ENCODE assay signal across 19 cellular contexts in the genomic region with DNA sequence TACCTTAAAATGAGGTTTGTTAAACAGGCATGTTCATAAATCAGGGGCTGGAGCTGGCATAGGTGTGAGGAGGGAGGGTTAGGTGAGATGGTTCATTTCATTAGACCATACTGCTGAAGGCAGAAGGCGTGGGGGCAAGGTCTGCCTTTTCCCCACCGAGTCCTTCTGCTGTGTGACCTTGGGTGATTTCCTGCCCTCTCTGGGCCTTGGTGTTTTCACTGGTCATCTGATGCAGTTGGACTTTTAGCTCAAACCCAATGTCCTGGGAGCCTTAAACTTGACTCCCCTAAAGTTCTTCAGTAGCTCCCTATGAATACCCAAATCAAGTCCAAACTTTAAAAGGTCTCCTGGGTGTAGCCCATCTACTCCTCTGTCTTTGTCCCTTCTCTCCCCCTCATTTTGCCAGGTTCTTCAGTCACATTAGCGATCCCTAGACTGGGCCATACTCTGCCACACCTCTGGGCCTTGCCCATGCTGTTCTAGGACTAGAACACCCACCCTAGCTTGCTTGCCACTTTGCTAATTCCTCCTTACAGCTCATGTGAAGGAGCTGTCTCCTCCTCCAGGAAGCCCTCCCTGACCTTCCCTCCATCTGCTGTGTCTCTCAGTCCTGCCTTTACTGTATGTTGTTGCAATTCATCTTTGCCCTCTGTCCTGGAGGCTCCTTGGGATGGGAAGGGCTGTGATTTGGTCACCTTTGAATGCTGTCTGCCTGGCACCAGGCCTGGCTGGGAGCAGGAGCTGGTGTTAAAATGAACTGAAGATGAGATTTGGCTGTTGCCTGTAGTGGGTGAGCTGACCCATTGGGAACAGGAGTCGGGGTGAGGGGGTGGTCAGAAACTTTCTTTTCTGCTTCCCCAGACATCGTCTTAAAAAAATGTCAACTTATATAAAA.
A peak's percentile ranks its signal among the peaks of the same experiment; 100 is the strongest.
DNase-seq lines count a peak whose midpoint lies in the region; ATAC-seq, FAIRE-seq and TF ChIP-seq lines count a peak whose summit lies in the region.
"Had no signal": no experiment of that assay in that cellular context is flagged by ENCODE, and none has a peak within 500 bp of the region (broad histone marks: within the 10 kb centered on the region; RNA-seq: fewer than 3 reads in every experiment).

No MANE protein-coding gene starts in this region.

- no peaks in the 10 kb centered on the region for H3K79me2 ChIP-seq in mesendoderm (ENCODE audit: control insufficient read depth, insufficient read depth, low read length)

- H3K56ac ChIP-seq in mesendoderm (ENCODE audit: low read length), result peak overlapping the region; percentile 17

- no peak overlapping the region for H2BK120ac ChIP-seq in mesendoderm (ENCODE audit: low read depth, low read length)

- no peak overlapping the region for H2BK5ac ChIP-seq in mesendoderm (ENCODE audit: low read length)

- H3K4me1 ChIP-seq in A549 (no peaks in the 10 kb centered on the region), mesendoderm (ENCODE audit: control insufficient read depth, low read depth, low read length) (peaks cover 16% of the 10 kb centered on the region), suprapubic skin (peaks cover 15% of the 10 kb centered on the region)

- H3K18ac ChIP-seq in mesendoderm (ENCODE audit: low read length), result no peak overlapping the region

- no peaks in the 10 kb centered on the region for H3K27me3 ChIP-seq in WERI-Rb-1 (ENCODE audit: insufficient read depth, low read depth, severe bottlenecking)
- no peaks in the 10 kb centered on the region for H3K27me3 ChIP-seq in mesendoderm (ENCODE audit: insufficient read depth, low read length, poor library complexity)
- no peaks in the 10 kb centered on the region for H3K27me3 ChIP-seq in suprapubic skin

- H3K27ac ChIP-seq in A549 (no peak overlapping the region), WERI-Rb-1 (no peak overlapping the region), mesendoderm (ENCODE audit: low read depth, low read length) (no peak overlapping the region), suprapubic skin (no peak overlapping the region)
- H3K27ac ChIP-seq: HL-60 had no signal

- H3K4me3 ChIP-seq in A549 (no peak overlapping the region), WERI-Rb-1 (ENCODE audit: low read depth, low read length) (no peak overlapping the region), mesendoderm (ENCODE audit: low read length) (no peak overlapping the region), suprapubic skin (no peak overlapping the region)
- H3K4me3 ChIP-seq: HAP-1 had no signal

- H3K23ac ChIP-seq in mesendoderm (ENCODE audit: low read length), result no peak overlapping the region

- TF ChIP-seq EP300 in A549 (IDR thresholded peaks at IDR 0.05) (no peak), suprapubic skin (IDR thresholded peaks at IDR 0.05) (no peak)

- DNase-seq in A549 (ENCODE audit: low read depth in 1 of 2, low spot score in 1 of 2), result no peak
- peak; percentile 3 for DNase-seq in WERI-Rb-1
- no peak for DNase-seq in mesendoderm
- DNase-seq in suprapubic skin (ENCODE audit: low spot score in 2 of 2), result peak; percentile 15 to 56
- DNase-seq in effector CD4-positive, alpha-beta T cell, result no peak
- DNase-seq in NK-92 (lab: John Stamatoyannopoulos, UW; ENCODE audit: unreplicated experiment), result no peak
- DNase-seq in hypothalamus (lab: John Stamatoyannopoulos, UW), result no peak
- DNase-seq: ACHN; C1 segment of cervical spinal cord; MM.1S; NCI-H1092; NCI-H146; NCI-H2029 treated with DMSO at 0.1 percent for 48 hours; NK-92 treated with Interleukin-12 subunit alpha and Interleukin-12 subunit beta, amount 100 ng/mL, for 24 hours had no signal

- FAIRE-seq in A549 (lab: Jason Lieb, UNC), result no peak
- FAIRE-seq: D721Med, RCC 7860 had no signal

- no peak overlapping the region for H2BK15ac ChIP-seq in mesendoderm (replicated peaks; ENCODE audit: low read depth)

- no peak for ATAC-seq in A549
- ATAC-seq: Right ventricle myocardium inferior had no signal

- TF ChIP-seq POLR2A in A549 (IDR thresholded peaks at IDR 0.05; ENCODE audit: low read length) (no peak), suprapubic skin (IDR thresholded peaks at IDR 0.05) (no peak)

- H3K4ac ChIP-seq in mesendoderm (ENCODE audit: low read depth, low read length), result no peak overlapping the region

- 48% methylated on average over 5 of the region's 5 CpGs for WGBS in A549 (ENCODE audit: missing lambda C conversion rate)
- no CpG with 5 or more reads among the region's 5 CpGs for WGBS in mesendoderm (ENCODE audit: extremely low coverage, insufficient coverage, low lambda C conversion rate)
- WGBS in suprapubic skin, result 94% methylated on average over 5 of the region's 5 CpGs

- H2AK5ac ChIP-seq in mesendoderm (ENCODE audit: low read length), result peak overlapping the region; percentile 89

- TF ChIP-seq RAD21 in A549 (conservative IDR thresholded peaks at IDR 0.05 in 1 of 2, IDR thresholded peaks at IDR 0.05 in 1 of 2), result no peak

- H3K9me3 ChIP-seq in A549, result no peaks in the 10 kb centered on the region
- no peaks in the 10 kb centered on the region for H3K9me3 ChIP-seq in WERI-Rb-1 (ENCODE audit: severe bottlenecking)
- H3K9me3 ChIP-seq in suprapubic skin, result no peaks in the 10 kb centered on the region
- H3K9me3 ChIP-seq: HAP-1 had no signal

- no peak overlapping the region for H4K8ac ChIP-seq in mesendoderm (ENCODE audit: low read depth, low read length)

- no peak overlapping the region for H3K4me2 ChIP-seq in A549
- H3K4me2 ChIP-seq in mesendoderm (ENCODE audit: low read length), result no peak overlapping the region

- no peaks in the 10 kb centered on the region for H3K79me1 ChIP-seq in mesendoderm (ENCODE audit: low read length)

- POLR2A ChIA-PET in A549 (lab: Yijun Ruan, JAX), result no interaction called here

- no peak overlapping the region for H3K9ac ChIP-seq in mesendoderm (ENCODE audit: low read length)

- H3K36me3 ChIP-seq in WERI-Rb-1 (no peaks in the 10 kb centered on the region), mesendoderm (ENCODE audit: control insufficient read depth, insufficient read depth, low read length) (no peaks in the 10 kb centered on the region), suprapubic skin (no peaks in the 10 kb centered on the region)
- H3K36me3 ChIP-seq: HAP-1 had no signal

- TF ChIP-seq CTCF in A549 (IDR thresholded peaks at IDR 0.05), result no peak
- TF ChIP-seq CTCF in WERI-Rb-1 (IDR thresholded peaks at IDR 0.05; ENCODE audit: low read depth, low read length), result no peak
- TF ChIP-seq CTCF in suprapubic skin (IDR thresholded peaks at IDR 0.05), result no peak

- H4K5ac ChIP-seq in mesendoderm (ENCODE audit: low read length), result no peak overlapping the region

- CTCF ChIA-PET in A549 (lab: Yijun Ruan, JAX), result interaction anchor here (0.6 kb wide), 1 partner anchor 71 kb away, joined by 3 read pairs; no protein-coding TSS in a partner anchor

TF ChIP-seq in A549, 52 proteins besides CTCF, POLR2A, EP300 and RAD21:
- TF ChIP-seq, protein P1, sequence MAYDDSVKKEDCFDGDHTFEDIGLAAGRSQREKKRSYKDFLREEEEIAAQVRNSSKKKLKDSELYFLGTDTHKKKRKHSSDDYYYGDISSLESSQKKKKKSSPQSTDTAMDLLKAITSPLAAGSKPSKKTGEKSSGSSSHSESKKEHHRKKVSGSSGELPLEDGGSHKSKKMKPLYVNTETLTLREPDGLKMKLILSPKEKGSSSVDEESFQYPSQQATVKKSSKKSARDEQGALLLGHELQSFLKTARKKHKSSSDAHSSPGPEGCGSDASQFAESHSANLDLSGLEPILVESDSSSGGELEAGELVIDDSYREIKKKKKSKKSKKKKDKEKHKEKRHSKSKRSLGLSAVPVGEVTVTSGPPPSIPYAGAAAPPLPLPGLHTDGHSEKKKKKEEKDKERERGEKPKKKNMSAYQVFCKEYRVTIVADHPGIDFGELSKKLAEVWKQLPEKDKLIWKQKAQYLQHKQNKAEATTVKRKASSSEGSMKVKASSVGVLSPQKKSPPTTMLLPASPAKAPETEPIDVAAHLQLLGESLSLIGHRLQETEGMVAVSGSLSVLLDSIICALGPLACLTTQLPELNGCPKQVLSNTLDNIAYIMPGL (CRISPR knock-in tag; IDR thresholded peaks at IDR 0.05; ENCODE audit: borderline replicate concordance), result no peak
- TF ChIP-seq ZFP36 (IDR thresholded peaks at IDR 0.05; ENCODE audit: borderline replicate concordance, partially characterized antibody), result peak; percentile 69

Comparison
In these comparisons a context has a peak if more than half of its experiments do, and no peak if none do; other contexts are left out.
1. DNase-seq: peak in WERI-Rb-1 (single experiment) and suprapubic skin (2 of 2); none in A549 (0 of 2), mesendoderm (single experiment), effector CD4-positive, alpha-beta T cell (single experiment), NK-92 (single experiment) and hypothalamus (0 of 51).